ENCODE assay signal across 8 cellular contexts in the genomic region with DNA sequence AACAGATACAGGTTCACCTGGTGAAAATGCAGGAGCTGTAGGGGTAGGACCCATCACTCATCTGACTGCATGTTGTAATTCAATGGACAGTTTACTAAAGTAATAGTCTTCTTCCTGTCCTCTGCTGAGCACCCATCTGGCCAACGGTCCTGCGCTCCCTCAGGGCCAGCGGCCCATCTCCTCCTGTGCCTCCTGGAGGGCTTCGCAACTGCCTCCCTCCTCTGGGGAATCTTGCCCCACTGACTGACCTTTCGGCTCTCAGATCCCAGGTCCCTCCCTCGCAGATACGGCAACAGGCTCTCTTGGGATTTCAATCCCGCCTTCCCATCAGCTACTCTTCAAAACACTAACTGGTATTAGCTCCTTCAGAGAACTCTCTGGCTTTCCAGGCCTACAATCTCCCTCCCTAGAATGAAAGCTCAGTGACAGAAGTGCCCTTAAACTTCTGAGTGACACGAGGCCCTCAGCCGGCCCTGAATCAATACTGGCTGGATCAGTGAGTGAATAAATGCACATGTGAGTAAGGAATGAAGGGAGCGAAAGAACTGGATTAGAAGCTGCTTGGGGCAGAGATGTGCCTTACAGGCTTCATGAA. TPM values are rescaled to one million over a fixed set of nuclear protein-coding genes. Genes with fewer than 3 reads are reported as not detected.
DNase-seq lines count a peak whose midpoint lies in the region; ATAC-seq and TF ChIP-seq lines count a peak whose summit lies in the region.

No MANE protein-coding gene starts in this region.

- H3K27ac Mint-ChIP-seq in activated naive CD8-positive, alpha-beta T cell treated with anti-CD3 and anti-CD28 coated beads, Interleukin-2, amount 10 ng/mL, durations not matched to agents 7 days and 5 days, result peak overlapping the region; percentile 92

- no peaks in the 10 kb centered on the region for H3K9me3 ChIP-seq in cardiac muscle cell (ENCODE audit: low read depth)
- no peaks in the 10 kb centered on the region for H3K9me3 ChIP-seq in right lobe of liver
- H3K9me3 ChIP-seq in upper lobe of right lung, result no peaks in the 10 kb centered on the region

- TF ChIP-seq CTCF in cardiac muscle cell (IDR thresholded peaks at IDR 0.05; ENCODE audit: low read depth, low read length) (no peak), right lobe of liver (IDR thresholded peaks at IDR 0.05) (no peak), upper lobe of right lung (IDR thresholded peaks at IDR 0.05) (no peak)

- H3K4me1 ChIP-seq in cardiac muscle cell (ENCODE audit: low read depth) (peaks cover 26% of the 10 kb centered on the region), right lobe of liver (peaks cover 0 to 18% (median 5%) of the 10 kb centered on the region in 4 donors), upper lobe of right lung (peaks cover 33% of the 10 kb centered on the region)

- H3K4me1 Mint-ChIP-seq in activated naive CD8-positive, alpha-beta T cell treated with anti-CD3 and anti-CD28 coated beads, Interleukin-2, amount 10 ng/mL, durations not matched to agents 7 days and 5 days, result peaks cover 13% of the 10 kb centered on the region

- H3K27ac ChIP-seq in cardiac muscle cell (peak overlapping the region; percentile 93), right lobe of liver (peak overlapping the region in 2 of 3 donors; percentile 39 to 73), upper lobe of right lung (peak overlapping the region; percentile 94)

- H3K4me3 ChIP-seq in cardiac muscle cell, result peak overlapping the region; percentile 75
- H3K4me3 ChIP-seq in right lobe of liver, result peak overlapping the region in 2 of 3 donors; percentile 80 to 98
- H3K4me3 ChIP-seq in upper lobe of right lung, result peak overlapping the region; percentile 93

- 24% methylated on average over 7 of the region's 11 CpGs for WGBS in right lobe of liver (ENCODE audit: insufficient coverage, low coverage, low lambda C conversion rate, missing lambda C conversion rate)

- no peaks in the 10 kb centered on the region for H3K9me3 Mint-ChIP-seq in activated naive CD8-positive, alpha-beta T cell treated with anti-CD3 and anti-CD28 coated beads, Interleukin-2, amount 10 ng/mL, durations not matched to agents 7 days and 5 days

- H3K27me3 Mint-ChIP-seq in activated naive CD8-positive, alpha-beta T cell treated with anti-CD3 and anti-CD28 coated beads, Interleukin-2, amount 10 ng/mL, durations not matched to agents 7 days and 5 days, result no peaks in the 10 kb centered on the region

- POLR2A ChIA-PET in activated naive CD8-positive, alpha-beta T cell treated with anti-CD3 and anti-CD28 coated beads, Interleukin-2, amount 10 ng/mL, durations not matched to agents 7 days and 5 days (lab: Charles Lee), result no interaction called here

- intact Hi-C loops in Right ventricle myocardium superior (cut with DNase I) (no loop called here), right lobe of liver (cut with DNase I) (no loop called here), upper lobe of right lung (cut with DNase I) (no loop called here)

- peak overlapping the region; percentile 92 for H3K4me3 Mint-ChIP-seq in activated naive CD8-positive, alpha-beta T cell treated with anti-CD3 and anti-CD28 coated beads, Interleukin-2, amount 10 ng/mL, durations not matched to agents 7 days and 5 days

- H3K36me3 ChIP-seq in cardiac muscle cell (no peaks in the 10 kb centered on the region), right lobe of liver (no peaks in the 10 kb centered on the region), upper lobe of right lung (no peaks in the 10 kb centered on the region)

- peak in 1 of 2 donors; percentile 49 for DNase-seq in cardiac muscle cell (ENCODE audit: low read depth in 1 of 2, low spot score in 1 of 2)
- no peak for DNase-seq in Right ventricle myocardium superior
- DNase-seq in activated naive CD8-positive, alpha-beta T cell treated with anti-CD3 and anti-CD28 coated beads, Interleukin-2, amount 10 ng/mL, durations not matched to agents 7 days and 5 days, result no peak
- no peak for DNase-seq in right lobe of liver
- no peak for DNase-seq in upper lobe of right lung
- DNase-seq in AG08395 (ENCODE audit: low spot score), result no peak
- no peak for DNase-seq in NCI-H1694 treated with DMSO at 0.1 percent for 48 hours (lab: John Stamatoyannopoulos, UW)
- DNase-seq in HT-29 (ENCODE audit: low spot score), result no peak

- no peak for ATAC-seq in Right ventricle myocardium superior (ENCODE audit: poor library complexity)
- ATAC-seq in activated naive CD8-positive, alpha-beta T cell treated with anti-CD3 and anti-CD28 coated beads, Interleukin-2, amount 10 ng/mL, durations not matched to agents 7 days and 5 days (ENCODE audit: low read depth), result no peak
- ATAC-seq in right lobe of liver, result no peak
- no peak for ATAC-seq in upper lobe of right lung

- no peaks in the 10 kb centered on the region for H3K27me3 ChIP-seq in cardiac muscle cell
- H3K27me3 ChIP-seq in right lobe of liver, result no peaks in the 10 kb centered on the region
- H3K27me3 ChIP-seq in upper lobe of right lung, result no peaks in the 10 kb centered on the region

- H3K36me3 Mint-ChIP-seq in activated naive CD8-positive, alpha-beta T cell treated with anti-CD3 and anti-CD28 coated beads, Interleukin-2, amount 10 ng/mL, durations not matched to agents 7 days and 5 days, result no peaks in the 10 kb centered on the region

- no peak for TF ChIP-seq POLR2A in right lobe of liver (IDR thresholded peaks at IDR 0.05)

RNA-seq across cellular contexts. Expression of a gene that starts 1.3 kb away (rescaled TPM):
- total RNA-seq in cardiac muscle cell (126 and 196 TPM in 2 replicates), Right ventricle myocardium superior (16.2 TPM), right lobe of liver (100 to 1,000 TPM in 5 of 6 experiments, 10 to 100 TPM in 1; 92.4 to 184 (median 170) TPM), upper lobe of right lung (29.6 TPM)
- 135 and 141 TPM in 2 replicates for polyA plus RNA-seq in cardiac muscle cell
- total RNA-seq in activated naive CD8-positive, alpha-beta T cell treated with anti-CD3 and anti-CD28 coated beads, Interleukin-2, amount 10 ng/mL, durations not matched to agents 7 days and 5 days, result 10 to 100 TPM; 13.1 to 13.9 TPM
- 64.4 and 78.5 TPM in 2 replicates for total RNA-seq in HT-29 (2014; rRNA removed; shearing (Covaris generic))
